27 cellular contexts compared by ENCODE assay signal in the genomic region with DNA sequence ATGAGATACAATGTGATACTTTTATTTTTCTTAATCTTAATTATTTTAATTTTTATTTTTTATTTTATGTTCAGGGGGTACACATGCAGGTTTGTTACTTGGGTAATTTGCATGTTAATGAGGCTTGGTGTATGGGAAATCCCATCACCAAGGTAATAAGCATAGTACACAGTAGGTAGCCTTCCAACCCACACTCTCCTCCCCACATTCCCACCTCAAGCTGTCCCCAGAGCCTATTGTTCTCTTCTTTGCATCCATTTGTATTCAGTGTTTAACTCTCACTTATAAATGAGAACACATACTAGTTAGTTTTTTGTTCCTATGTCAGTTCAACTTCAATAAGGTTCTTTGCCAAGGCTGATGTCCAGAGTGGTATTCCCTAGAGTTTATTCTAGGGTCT.
DNase-seq lines count a peak whose midpoint lies in the region; ATAC-seq, FAIRE-seq and TF ChIP-seq lines count a peak whose summit lies in the region.
"Had no signal": no experiment of that assay in that cellular context is flagged by ENCODE, and none has a peak within 500 bp of the region (broad histone marks: within the 10 kb centered on the region; RNA-seq: fewer than 3 reads in every experiment).

No MANE protein-coding gene starts in this region.

- H3K23me2 ChIP-seq in H1 (ENCODE audit: low read depth, low read length), result no peaks in the 10 kb centered on the region

- H2BK15ac ChIP-seq in H1 (ENCODE audit: low read length), result no peak overlapping the region

- CTCF ChIA-PET in H1 (lab: Charles Lee; ENCODE audit: partially characterized antibody), result interaction anchor here (0.6 kb wide), 1 partner anchor 314 kb away, joined by 4 read pairs; no protein-coding TSS in a partner anchor
- CTCF ChIA-PET in activated CD8-positive, alpha-beta memory T cell treated with anti-CD3 and anti-CD28 coated beads, Interleukin-2, amount 10 ng/mL, durations not matched to agents 7 days and 5 days (lab: Charles Lee), result no interaction called here

- no peak overlapping the region for H3K4me2 ChIP-seq in H1 (ENCODE audit: insufficient read depth in 1 of 2, low read depth in 2 of 2, low read length in 2 of 2)
- H3K4me2 ChIP-seq: A549; BLaER1 treated with 17β-estradiol and CSF1 and Interleukin-3, amounts not matched to agents 10 nM and 100 nM had no signal

- H3K18ac ChIP-seq in H1 (ENCODE audit: extremely low read depth, low read length), result no peak overlapping the region

- TF ChIP-seq POLR2A in H1 (IDR thresholded peaks at IDR 0.05; ENCODE audit: control extremely low read depth in 1 of 2, low read depth in 2 of 2, low read length in 2 of 2), result no peak

- H3K9me3 ChIP-seq in HUES48 (ENCODE audit: control insufficient read depth, insufficient read depth, low read length), result no peaks in the 10 kb centered on the region
- H3K9me3 ChIP-seq in H1 (ENCODE audit: insufficient read depth in 2 of 2, low read depth in 1 of 2, low read length in 1 of 2), result no peaks in the 10 kb centered on the region
- H3K9me3 ChIP-seq in iPS DF 6.9 (ENCODE audit: control insufficient read depth, insufficient read depth, low read length), result no peaks in the 10 kb centered on the region
- H3K9me3 ChIP-seq: A549; BE2C; BLaER1 treated with 17β-estradiol and CSF1 and Interleukin-3, amounts not matched to agents 10 nM and 100 nM; HAP-1 had no signal

- H3K36me3 Mint-ChIP-seq in activated CD8-positive, alpha-beta memory T cell treated with anti-CD3 and anti-CD28 coated beads, Interleukin-2, amount 10 ng/mL, durations not matched to agents 7 days and 5 days, result no peaks in the 10 kb centered on the region
- H3K36me3 Mint-ChIP-seq: CD14-positive monocyte; CD8-positive, alpha-beta memory T cell had no signal

- no peak for TF ChIP-seq EP300 in H1 (IDR thresholded peaks at IDR 0.05; ENCODE audit: borderline replicate concordance in 1 of 2, low read depth in 2 of 2, low read length in 2 of 2)

- H3K36me3 ChIP-seq in HUES48 (ENCODE audit: control insufficient read depth, insufficient read depth, low read length) (no peaks in the 10 kb centered on the region), H1 (ENCODE audit: control insufficient read depth in 2 of 4, insufficient read depth in 4 of 4, low read length in 3 of 4) (no peaks in the 10 kb centered on the region), iPS DF 6.9 (ENCODE audit: control insufficient read depth, insufficient read depth, low read length) (no peaks in the 10 kb centered on the region)
- H3K36me3 ChIP-seq: BE2C; BLaER1 treated with 17β-estradiol and CSF1 and Interleukin-3, amounts not matched to agents 10 nM and 100 nM; HAP-1 had no signal

- FAIRE-seq in H1 (lab: Jason Lieb, UNC) (no peak), HTR-8/SVneo (lab: Jason Lieb, UNC) (no peak)
- FAIRE-seq: A549, D721Med, GM12878, GM19239, H54 had no signal

- no peak overlapping the region for H3K14ac ChIP-seq in H1 (ENCODE audit: insufficient read length)

- H3K23ac ChIP-seq in H1 (ENCODE audit: insufficient read length), result no peak overlapping the region

- H2BK120ac ChIP-seq in H1 (replicated peaks; ENCODE audit: low read depth, low read length), result no peak overlapping the region

- no peaks in the 10 kb centered on the region for H3K27me3 Mint-ChIP-seq in activated CD8-positive, alpha-beta memory T cell treated with anti-CD3 and anti-CD28 coated beads, Interleukin-2, amount 10 ng/mL, durations not matched to agents 7 days and 5 days
- H3K27me3 Mint-ChIP-seq: CD4-positive, alpha-beta T cell; CD8-positive, alpha-beta memory T cell had no signal

- H3K4me1 ChIP-seq in HUES48 (ENCODE audit: control insufficient read depth, insufficient read depth, low read length) (0 out of 2 replicates have a peak, but pooled peaks cover 4% of the 10 kb centered on the region), H1 (replicated peaks in 1 of 4; ENCODE audit: control insufficient read depth in 3 of 4, insufficient read depth in 4 of 4, low read length in 3 of 4) (0 out of 7 replicates have a peak, but pooled peaks cover 0 to 2% (median 0%) of the 10 kb centered on the region in 4 experiments), iPS DF 6.9 (ENCODE audit: control insufficient read depth, insufficient read depth, low read length) (no peaks in the 10 kb centered on the region)
- H3K4me1 ChIP-seq: A549; BE2C; BLaER1 treated with 17β-estradiol and CSF1 and Interleukin-3, amounts not matched to agents 10 nM and 100 nM; HAP-1 had no signal

- H3K4me3 ChIP-seq in HUES48 (ENCODE audit: low read depth, low read length) (no peak overlapping the region), H1 (ENCODE audit: extremely low read depth in 1 of 4, insufficient read depth in 2 of 4, low read depth in 3 of 4, low read length in 4 of 4) (no peak overlapping the region), iPS DF 6.9 (ENCODE audit: low read length) (no peak overlapping the region)
- H3K4me3 ChIP-seq: A549; BLaER1 treated with 17β-estradiol and CSF1 and Interleukin-3, amounts not matched to agents 10 nM and 100 nM; GM12878; GM23248; HAP-1 had no signal

- no peak overlapping the region for H2AFZ ChIP-seq in H1 (ENCODE audit: low read length)
- H2AFZ ChIP-seq: GM23248 had no signal

- no peaks in the 10 kb centered on the region for H3K9me3 Mint-ChIP-seq in activated CD8-positive, alpha-beta memory T cell treated with anti-CD3 and anti-CD28 coated beads, Interleukin-2, amount 10 ng/mL, durations not matched to agents 7 days and 5 days (ENCODE audit: low read depth)

- no peak overlapping the region for H4K91ac ChIP-seq in H1 (replicated peaks; ENCODE audit: insufficient read length, low read length)

- H4K20me1 ChIP-seq in H1 (replicated peaks in 1 of 2; ENCODE audit: control insufficient read depth in 1 of 2, insufficient read depth in 2 of 2, low read length in 2 of 2), result no peaks in the 10 kb centered on the region
- H4K20me1 ChIP-seq: BLaER1 treated with 17β-estradiol and CSF1 and Interleukin-3, amounts not matched to agents 10 nM and 100 nM had no signal

- TF ChIP-seq CTCF in H1 (IDR thresholded peaks at IDR 0.05; ENCODE audit: control extremely low read depth in 1 of 3, insufficient read depth in 1 of 3, low read depth in 1 of 3, low read length in 3 of 3), result no peak

- H3K27me3 ChIP-seq in HUES48 (ENCODE audit: control insufficient read depth, insufficient read depth, low read length) (no peaks in the 10 kb centered on the region), H1 (replicated peaks in 1 of 4; ENCODE audit: control insufficient read depth in 3 of 4, extremely low read depth in 1 of 4, insufficient read depth in 3 of 4, low read length in 3 of 4) (no peaks in the 10 kb centered on the region), iPS DF 6.9 (ENCODE audit: control insufficient read depth, insufficient read depth, low read length) (no peaks in the 10 kb centered on the region)
- H3K27me3 ChIP-seq: BE2C; BLaER1 treated with 17β-estradiol and CSF1 and Interleukin-3, amounts not matched to agents 10 nM and 100 nM had no signal

- H3K4ac ChIP-seq in H1 (replicated peaks; ENCODE audit: insufficient read length, low read depth, low read length), result no peak overlapping the region

- H3K4me3 Mint-ChIP-seq in activated CD8-positive, alpha-beta memory T cell treated with anti-CD3 and anti-CD28 coated beads, Interleukin-2, amount 10 ng/mL, durations not matched to agents 7 days and 5 days, result no peak overlapping the region
- H3K4me3 Mint-ChIP-seq: CD14-positive monocyte; CD4-positive, alpha-beta T cell; CD8-positive, alpha-beta memory T cell; HFFc6 had no signal

- H3K27ac ChIP-seq in HUES48 (ENCODE audit: low read depth, low read length), result peak overlapping the region; percentile 1
- no peak overlapping the region for H3K27ac ChIP-seq in H1 (ENCODE audit: low read depth, low read length)
- H3K27ac ChIP-seq in iPS DF 6.9 (ENCODE audit: low read length), result no peak overlapping the region
- H3K27ac ChIP-seq: A549; BLaER1 treated with 17β-estradiol and CSF1 and Interleukin-3, amounts not matched to agents 10 nM and 100 nM; GM23248 had no signal

- DNase-seq in H1 (ENCODE audit: low read depth in 1 of 2, low spot score in 2 of 2) (no peak), iPS DF 6.9 (ENCODE audit: low read depth, low spot score) (peak; percentile 5), HTR-8/SVneo (ENCODE audit: insufficient read length, low spot score) (no peak), NCI-H446 treated with DMSO at 0.1 percent for 48 hours (lab: John Stamatoyannopoulos, UW) (no peak), NCI-H748 treated with DMSO at 0.1 percent for 48 hours (lab: John Stamatoyannopoulos, UW) (no peak)
- DNase-seq in activated CD8-positive, alpha-beta memory T cell treated with anti-CD3 and anti-CD28 coated beads, Interleukin-2, amount 10 ng/mL, durations not matched to agents 7 days and 5 days, result no peak
- DNase-seq: 8988T; ACHN; AML-193; BE2C; CD4-positive, alpha-beta T cell; CD8-positive, alpha-beta memory T cell; DMS 273 treated with DMSO at 0.1 percent for 48 hours; DMS79; EL; GDM1; GM23248; HFFc6 had no signal

- TF ChIP-seq RAD21 in H1 (IDR thresholded peaks at IDR 0.05 in 1 of 2, conservative IDR thresholded peaks at IDR 0.05 in 1 of 2; ENCODE audit: low read depth in 2 of 2, low read length in 2 of 2), result no peak

- ATAC-seq in activated CD8-positive, alpha-beta memory T cell treated with anti-CD3 and anti-CD28 coated beads, Interleukin-2, amount 10 ng/mL, durations not matched to agents 7 days and 5 days, result no peak
- ATAC-seq: A549, GM12878 had no signal

- POLR2A ChIA-PET in H1 (lab: Charles Lee; ENCODE audit: partially characterized antibody), result no interaction called here

- H3K79me1 ChIP-seq in H1 (ENCODE audit: low read depth, low read length), result no peaks in the 10 kb centered on the region

- no peak overlapping the region for H2BK5ac ChIP-seq in H1 (ENCODE audit: low read depth, low read length)

- no peak overlapping the region for H3K27ac Mint-ChIP-seq in activated CD8-positive, alpha-beta memory T cell treated with anti-CD3 and anti-CD28 coated beads, Interleukin-2, amount 10 ng/mL, durations not matched to agents 7 days and 5 days
- H3K27ac Mint-ChIP-seq: CD14-positive monocyte; CD4-positive, alpha-beta T cell; CD8-positive, alpha-beta memory T cell; HFFc6 had no signal

- H2BK20ac ChIP-seq in H1 (ENCODE audit: low read length), result no peak overlapping the region

- no peaks in the 10 kb centered on the region for H3K4me1 Mint-ChIP-seq in activated CD8-positive, alpha-beta memory T cell treated with anti-CD3 and anti-CD28 coated beads, Interleukin-2, amount 10 ng/mL, durations not matched to agents 7 days and 5 days
- H3K4me1 Mint-ChIP-seq: CD14-positive monocyte; CD8-positive, alpha-beta memory T cell had no signal

- H2AK5ac ChIP-seq in H1 (ENCODE audit: low read depth, low read length), result no peak overlapping the region

- H2BK12ac ChIP-seq in H1 (ENCODE audit: low read depth, low read length), result no peak overlapping the region

- H3K79me2 ChIP-seq in H1 (ENCODE audit: control insufficient read depth in 1 of 2, insufficient read depth in 2 of 2, low read length in 2 of 2), result no peaks in the 10 kb centered on the region

- H3K56ac ChIP-seq in H1 (replicated peaks; ENCODE audit: insufficient read length, low read depth, low read length), result no peak overlapping the region

- no peak overlapping the region for H4K5ac ChIP-seq in H1 (ENCODE audit: insufficient read length, low read depth, low read length)

- H3K9ac ChIP-seq in HUES48 (ENCODE audit: low read depth, low read length) (no peak overlapping the region), H1 (replicated peaks in 1 of 4; ENCODE audit: extremely low read depth in 1 of 4, low read depth in 3 of 4, low read length in 3 of 4) (no peak overlapping the region)
- H3K9ac ChIP-seq: BLaER1 treated with 17β-estradiol and CSF1 and Interleukin-3, amounts not matched to agents 10 nM and 100 nM; GM23248 had no signal

- H4K8ac ChIP-seq in H1 (ENCODE audit: extremely low read depth, insufficient read depth, low read length), result no peak overlapping the region
